Comparison of ENCODE assay signal across 1 cellular context in the genomic region with DNA sequence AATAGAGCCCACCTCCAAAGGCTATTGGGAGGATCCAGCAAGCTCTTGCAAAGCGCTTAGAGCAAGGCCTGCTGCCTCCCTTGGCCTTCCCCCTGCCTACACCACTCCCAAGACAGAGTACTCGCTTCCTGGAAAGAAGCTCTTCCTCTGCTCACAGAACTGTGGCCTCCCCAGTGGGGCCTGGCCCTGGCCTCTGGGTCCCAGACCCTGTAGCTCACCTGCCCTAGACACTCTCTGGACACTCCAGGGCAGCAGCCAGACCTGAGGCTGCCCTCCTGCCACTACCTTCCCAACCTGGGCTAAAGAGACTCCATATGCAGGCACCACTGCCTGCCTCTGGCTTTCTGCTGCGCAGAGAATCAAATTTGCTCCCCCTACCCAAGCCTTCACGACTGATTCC.
TF ChIP-seq lines count a peak whose summit lies in the region.

No MANE protein-coding gene starts in this region.

TF ChIP-seq in K562, 482 proteins besides CTCF, POLR2A, EP300 and RAD21:
- TF ChIP-seq POLR3G (IDR thresholded peaks at IDR 0.05; ENCODE audit: extremely low read depth, insufficient read length, insufficient replicate concordance) (no peak), U2AF1 (optimal IDR thresholded peaks at IDR 0.05; ENCODE audit: low read depth, low read length) (no peak), SUPT5H (IDR thresholded peaks at IDR 0.05) (peak; percentile 44; the same call in 1 of the 2 replicates), NRF1 (conservative IDR thresholded peaks at IDR 0.05 in 1 of 2, IDR thresholded peaks at IDR 0.05 in 1 of 2) (0 out of 4 replicates have a peak, but pooled peaks of 1 of the 2 experiments have one; percentile 11), GTF2F1 (IDR thresholded peaks at IDR 0.05; ENCODE audit: low read depth, low read length) (no peak)
